15 cellular contexts compared by ENCODE assay signal in genomic region chr12:6228535-6229223, GRCh38. TPM values are rescaled to one million over a fixed set of nuclear protein-coding genes. Genes with fewer than 3 reads are reported as not detected.
DNase-seq lines count a peak whose midpoint lies in the region; ATAC-seq and TF ChIP-seq lines count a peak whose summit lies in the region.
"Had no signal": no experiment of that assay in that cellular context is flagged by ENCODE, and none has a peak within 500 bp of the region (broad histone marks: within the 10 kb centered on the region; RNA-seq: fewer than 3 reads in every experiment).

No MANE protein-coding gene starts in this region.

- peak overlapping the region; percentile 64 to 93 for H3K9ac ChIP-seq in colonic mucosa (ENCODE audit: low read depth in 2 of 2, low read length in 2 of 2)
- peak overlapping the region; percentile 68 to 74 for H3K9ac ChIP-seq in mucosa of rectum (ENCODE audit: low read depth in 1 of 2, low read length in 2 of 2)

- TF ChIP-seq CTCF in colonic mucosa (IDR thresholded peaks at IDR 0.05): no peak
- no peak for TF ChIP-seq CTCF in testis (IDR thresholded peaks at IDR 0.05)

- H3K27ac ChIP-seq in colonic mucosa: peak overlapping the region; percentile 92
- peak overlapping the region; percentile 96 to 98 for H3K27ac ChIP-seq in mucosa of rectum (ENCODE audit: low read depth in 2 of 2, low read length in 2 of 2)
- peak overlapping the region; percentile 83 to 90 for H3K27ac ChIP-seq in testis

- WGBS in testis, 2 donors: 71 to 78% methylated on average over 9 of the region's 9 CpGs

- no peak overlapping the region for H3K4me3 ChIP-seq in colonic mucosa
- peak overlapping the region in 1 of 2 donors; percentile 22 for H3K4me3 ChIP-seq in mucosa of rectum (ENCODE audit: low read length in 2 of 2)
- no peak overlapping the region for H3K4me3 ChIP-seq in testis
- H3K4me3 ChIP-seq: HAP-1 had no signal

- H3K4me1 ChIP-seq in colonic mucosa (peaks cover 84% of the 10 kb centered on the region), mucosa of rectum (ENCODE audit: control insufficient read depth in 2 of 2, insufficient read depth in 2 of 2, low read length in 2 of 2) (peaks cover 99 to 100% of the 10 kb centered on the region in 2 donors), testis (peaks cover 46% of the 10 kb centered on the region)
- H3K4me1 ChIP-seq: HAP-1 had no signal

- no peak for TF ChIP-seq POLR2A in testis (IDR thresholded peaks at IDR 0.05)

- intact Hi-C loops in colonic mucosa (cut with DNase I): no loop called here
- intact Hi-C loops in testis (cut with DNase I; ENCODE audit: low total_unique reads): no loop called here

- no peaks in the 10 kb centered on the region for H3K9me3 ChIP-seq in colonic mucosa
- H3K9me3 ChIP-seq in mucosa of rectum (ENCODE audit: control insufficient read depth in 2 of 2, low read length in 2 of 2): no peaks in the 10 kb centered on the region
- no peaks in the 10 kb centered on the region for H3K9me3 ChIP-seq in testis
- H3K9me3 ChIP-seq: HAP-1 had no signal

- H3K27me3 ChIP-seq in colonic mucosa (no peaks in the 10 kb centered on the region), mucosa of rectum (ENCODE audit: control insufficient read depth in 2 of 2, insufficient read depth in 2 of 2, low read length in 2 of 2) (no peaks in the 10 kb centered on the region), testis (no peaks in the 10 kb centered on the region)

- peak; percentile 47 for DNase-seq in LoVo (ENCODE audit: low spot score)
- DNase-seq in colonic mucosa: peak; percentile 75
- no peak for DNase-seq in testis
- DNase-seq in RPMI8226: no peak
- no peak for DNase-seq in EL
- no peak for DNase-seq in activated CD4-positive, alpha-beta T cell treated with anti-CD3 and anti-CD28 coated beads, Interleukin-2, amount 50 U/mL, for 4 hours
- DNase-seq: activated T-cell treated with anti-CD3 and anti-CD28 coated beads, Interleukin-2, amount 50 U/mL, for 24 hours; DND-41; NCI-H1048; NCI-H82; retina; T1000 had no signal

- ATAC-seq in GM21423 (IDR thresholded peaks at IDR 0.05; ENCODE audit: unreplicated experiment): no peak

- H3K36me3 ChIP-seq in colonic mucosa: no peaks in the 10 kb centered on the region
- H3K36me3 ChIP-seq in mucosa of rectum (ENCODE audit: control insufficient read depth in 2 of 2, insufficient read depth in 2 of 2, low read length in 2 of 2): peaks cover 31 to 37% of the 10 kb centered on the region in 2 donors
- no peaks in the 10 kb centered on the region for H3K36me3 ChIP-seq in testis (ENCODE audit: low read depth, missing control alignments)

RNA-seq across cellular contexts. Expression of gene CD9, which starts 28.5 kb away (rescaled TPM):
- 100 to 1,000 TPM; 589 to 665 TPM for total RNA-seq in colonic mucosa
- total RNA-seq in testis: 10 to 100 TPM; 31.2 to 53.1 TPM
- polyA plus RNA-seq in testis (ENCODE audit: insufficient read depth, low read depth, low replicate concordance): 94.2 TPM

Comparison
In these comparisons a context has a peak if more than half of its experiments do, and no peak if none do; other contexts are left out.
1. DNase-seq: peak in LoVo (single experiment) and colonic mucosa (single experiment); none in testis (single experiment), RPMI8226 (single experiment), EL (single experiment) and activated CD4-positive, alpha-beta T cell treated with anti-CD3 and anti-CD28 coated beads, Interleukin-2, amount 50 U/mL, for 4 hours (0 of 2).
2. RNA of gene CD9, which starts 28.5 kb away (total RNA-seq): 589 to 665 TPM in colonic mucosa; 31.2 to 53.1 TPM in testis; every median in the first group is over 10 times any median in the second.
3. Peak in every context shown above with its lines, with median percentiles within 50 percentile points of each other: H3K27ac ChIP-seq.